ENCODE assay signal across 3 cellular contexts in genomic region chr15:41489641-41490040, GRCh38.
TF ChIP-seq lines count a peak whose summit lies in the region.

No MANE protein-coding gene starts in this region.

TF ChIP-seq in A549, 52 proteins besides CTCF, POLR2A, EP300 and RAD21:
- no peak for TF ChIP-seq SMC3 (IDR thresholded peaks at IDR 0.05)
- no peak for TF ChIP-seq ZC3H11A (IDR thresholded peaks at IDR 0.05)
- TF ChIP-seq EHMT2 (IDR thresholded peaks at IDR 0.05; ENCODE audit: low read depth): no peak
- no peak for TF ChIP-seq HOXB5 (CRISPR knock-in tag; IDR thresholded peaks at IDR 0.05)
- no peak for TF ChIP-seq JUN (IDR thresholded peaks at IDR 0.05)
- TF ChIP-seq MAFK (IDR thresholded peaks at IDR 0.05; ENCODE audit: partially characterized antibody): no peak
- no peak for TF ChIP-seq SREBF2 (IDR thresholded peaks at IDR 0.05)
- TF ChIP-seq BHLHE40 (IDR thresholded peaks at IDR 0.05; ENCODE audit: low read depth, low read length): no peak
- TF ChIP-seq NPAS2 (CRISPR knock-in tag; IDR thresholded peaks at IDR 0.05; ENCODE audit: borderline replicate concordance): no peak

TF ChIP-seq in IMR-90, 13 proteins besides CTCF, POLR2A, EP300 and RAD21:
- no peak for TF ChIP-seq RCOR1 (IDR thresholded peaks at IDR 0.05; ENCODE audit: insufficient replicate concordance, low read length)
- no peak for TF ChIP-seq FOS (IDR thresholded peaks at IDR 0.05; ENCODE audit: low read depth, low read length)
- TF ChIP-seq NFE2L2 (IDR thresholded peaks at IDR 0.05; ENCODE audit: low read depth, low read length): no peak
- TF ChIP-seq, protein P1, sequence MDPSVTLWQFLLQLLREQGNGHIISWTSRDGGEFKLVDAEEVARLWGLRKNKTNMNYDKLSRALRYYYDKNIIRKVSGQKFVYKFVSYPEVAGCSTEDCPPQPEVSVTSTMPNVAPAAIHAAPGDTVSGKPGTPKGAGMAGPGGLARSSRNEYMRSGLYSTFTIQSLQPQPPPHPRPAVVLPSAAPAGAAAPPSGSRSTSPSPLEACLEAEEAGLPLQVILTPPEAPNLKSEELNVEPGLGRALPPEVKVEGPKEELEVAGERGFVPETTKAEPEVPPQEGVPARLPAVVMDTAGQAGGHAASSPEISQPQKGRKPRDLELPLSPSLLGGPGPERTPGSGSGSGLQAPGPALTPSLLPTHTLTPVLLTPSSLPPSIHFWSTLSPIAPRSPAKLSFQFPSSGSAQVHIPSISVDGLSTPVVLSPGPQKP (IDR thresholded peaks at IDR 0.05; ENCODE audit: borderline replicate concordance, low read depth, low read length): no peak
- TF ChIP-seq BHLHE40 (IDR thresholded peaks at IDR 0.05; ENCODE audit: low read depth, low read length): no peak
- TF ChIP-seq, protein P2, sequence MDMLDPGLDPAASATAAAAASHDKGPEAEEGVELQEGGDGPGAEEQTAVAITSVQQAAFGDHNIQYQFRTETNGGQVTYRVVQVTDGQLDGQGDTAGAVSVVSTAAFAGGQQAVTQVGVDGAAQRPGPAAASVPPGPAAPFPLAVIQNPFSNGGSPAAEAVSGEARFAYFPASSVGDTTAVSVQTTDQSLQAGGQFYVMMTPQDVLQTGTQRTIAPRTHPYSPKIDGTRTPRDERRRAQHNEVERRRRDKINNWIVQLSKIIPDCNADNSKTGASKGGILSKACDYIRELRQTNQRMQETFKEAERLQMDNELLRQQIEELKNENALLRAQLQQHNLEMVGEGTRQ (IDR thresholded peaks at IDR 0.05; ENCODE audit: low read depth, low read length): no peak
- no peak for TF ChIP-seq MXI1 (IDR thresholded peaks at IDR 0.05; ENCODE audit: borderline replicate concordance, low read depth, low read length)
- TF ChIP-seq MAZ (IDR thresholded peaks at IDR 0.05; ENCODE audit: borderline replicate concordance, low read depth, low read length): no peak
- TF ChIP-seq MAFK (IDR thresholded peaks at IDR 0.05; ENCODE audit: low read depth, low read length): no peak
- no peak for TF ChIP-seq CHD1 (IDR thresholded peaks at IDR 0.05; ENCODE audit: low read depth, low read length)
- TF ChIP-seq CEBPB (IDR thresholded peaks at IDR 0.05; ENCODE audit: low read depth, low read length): no peak
- TF ChIP-seq RFX5 (IDR thresholded peaks at IDR 0.05; ENCODE audit: low read depth, low read length): no peak
- TF ChIP-seq SMC3 (IDR thresholded peaks at IDR 0.05; ENCODE audit: low read depth, low read length): no peak

TF ChIP-seq in GM12878, 131 proteins besides CTCF, POLR2A, EP300 and RAD21:
- no peak for TF ChIP-seq SP1 (IDR thresholded peaks at IDR 0.05; ENCODE audit: low read depth, low read length)
- no peak for TF ChIP-seq USF1 (IDR thresholded peaks at IDR 0.05; ENCODE audit: borderline replicate concordance, extremely low read length, insufficient read depth, low read depth, low read length)
- TF ChIP-seq POLR2AphosphoS2 (IDR thresholded peaks at IDR 0.05; ENCODE audit: low read depth, low read length): no peak
- TF ChIP-seq CBFB (IDR thresholded peaks at IDR 0.05; ENCODE audit: low read depth): no peak
- no peak for TF ChIP-seq CHD1 (IDR thresholded peaks at IDR 0.05; ENCODE audit: low read depth, low read length)
